In the genomic region with DNA sequence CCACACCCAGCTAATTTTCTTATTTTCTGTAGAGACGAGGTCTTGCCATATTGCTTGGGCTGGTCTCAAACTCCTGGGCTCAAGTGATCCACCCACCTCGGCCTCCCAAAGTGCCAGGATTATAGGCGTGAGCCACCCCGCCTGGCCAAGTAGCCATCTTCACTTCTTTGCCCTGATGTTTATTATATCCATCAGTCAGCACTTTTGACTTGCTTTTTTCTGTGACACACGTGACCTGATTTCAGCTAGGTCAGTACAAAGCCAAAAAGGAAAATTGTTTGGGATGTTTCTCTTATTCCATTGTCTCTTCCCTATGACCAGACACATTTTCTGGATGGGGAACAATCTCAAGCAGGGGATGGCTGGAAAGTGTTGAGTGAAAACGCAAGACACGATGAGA, we compare ENCODE assay signal across 7 cellular contexts.
"Had no signal": no experiment of that assay in that cellular context is flagged by ENCODE, and none has a peak within 500 bp of the region (broad histone marks: within the 10 kb centered on the region; RNA-seq: fewer than 3 reads in every experiment).

No MANE protein-coding gene starts in this region.

- H3K4me3 ChIP-seq: GM23338 had no signal

- H3K9ac ChIP-seq: KMS-11 had no signal

- DNase-seq: H9, HCEC 1CT, Karpas-422, KBM-7 had no signal

- ATAC-seq: GM23338, HepG2 had no signal

- H3K4me2 ChIP-seq: GM23338, KMS-11 had no signal

- H3K27ac ChIP-seq: KMS-11 had no signal

- H2AFZ ChIP-seq: GM23338 had no signal
